1 cellular context compared by ENCODE assay signal in the genomic region with DNA sequence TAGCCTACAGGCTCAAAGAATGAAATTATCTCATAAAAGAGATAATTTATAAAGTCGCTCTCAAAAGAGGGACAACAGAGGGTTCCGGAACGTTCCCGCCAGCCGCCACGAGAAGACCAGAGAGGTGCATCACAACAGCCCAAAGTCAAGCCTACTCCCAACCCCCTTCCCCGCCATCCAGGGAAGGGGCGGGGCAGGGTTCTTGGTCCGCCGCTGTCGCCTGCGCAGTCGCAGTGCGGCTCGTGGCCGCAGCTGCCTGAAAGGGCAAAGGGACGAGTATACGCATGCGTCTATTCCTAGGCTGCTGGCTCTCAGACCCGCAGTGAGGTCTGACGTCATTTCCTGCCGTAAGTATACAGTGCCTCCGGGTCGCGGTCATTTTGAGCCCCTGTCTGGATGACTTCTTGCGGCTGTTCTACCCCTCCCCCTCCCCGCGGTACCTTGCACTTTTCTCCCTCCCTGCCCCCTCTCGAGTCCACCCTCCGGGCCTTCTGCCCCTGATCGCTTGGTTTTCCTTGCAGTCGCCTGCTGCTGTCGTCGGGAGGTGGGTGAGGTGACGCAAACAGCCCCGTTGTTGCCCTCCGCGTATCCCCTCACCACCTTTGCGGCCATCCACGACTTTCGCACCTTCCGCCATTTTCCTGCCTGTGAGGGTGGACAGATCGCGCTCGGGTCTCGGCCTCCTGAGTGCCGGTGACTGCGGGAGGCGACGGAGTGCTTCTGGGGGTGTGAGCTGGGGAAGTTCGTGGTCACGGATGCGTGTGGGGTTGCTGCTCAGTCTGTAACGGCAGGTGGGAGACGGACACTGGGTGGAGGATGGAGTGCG.
TF ChIP-seq lines count a peak whose summit lies in the region.

A gene with protein sequence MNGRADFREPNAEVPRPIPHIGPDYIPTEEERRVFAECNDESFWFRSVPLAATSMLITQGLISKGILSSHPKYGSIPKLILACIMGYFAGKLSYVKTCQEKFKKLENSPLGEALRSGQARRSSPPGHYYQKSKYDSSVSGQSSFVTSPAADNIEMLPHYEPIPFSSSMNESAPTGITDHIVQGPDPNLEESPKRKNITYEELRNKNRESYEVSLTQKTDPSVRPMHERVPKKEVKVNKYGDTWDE (plus strand): TSS at position 383 of the 826 bp plus-strand sequence. CDS start 1,537 bp downstream, outside the sequence.

TF ChIP-seq in HepG2, 621 proteins besides CTCF, POLR2A, EP300 and RAD21 (continued from another document):
- TF ChIP-seq, protein P1, sequence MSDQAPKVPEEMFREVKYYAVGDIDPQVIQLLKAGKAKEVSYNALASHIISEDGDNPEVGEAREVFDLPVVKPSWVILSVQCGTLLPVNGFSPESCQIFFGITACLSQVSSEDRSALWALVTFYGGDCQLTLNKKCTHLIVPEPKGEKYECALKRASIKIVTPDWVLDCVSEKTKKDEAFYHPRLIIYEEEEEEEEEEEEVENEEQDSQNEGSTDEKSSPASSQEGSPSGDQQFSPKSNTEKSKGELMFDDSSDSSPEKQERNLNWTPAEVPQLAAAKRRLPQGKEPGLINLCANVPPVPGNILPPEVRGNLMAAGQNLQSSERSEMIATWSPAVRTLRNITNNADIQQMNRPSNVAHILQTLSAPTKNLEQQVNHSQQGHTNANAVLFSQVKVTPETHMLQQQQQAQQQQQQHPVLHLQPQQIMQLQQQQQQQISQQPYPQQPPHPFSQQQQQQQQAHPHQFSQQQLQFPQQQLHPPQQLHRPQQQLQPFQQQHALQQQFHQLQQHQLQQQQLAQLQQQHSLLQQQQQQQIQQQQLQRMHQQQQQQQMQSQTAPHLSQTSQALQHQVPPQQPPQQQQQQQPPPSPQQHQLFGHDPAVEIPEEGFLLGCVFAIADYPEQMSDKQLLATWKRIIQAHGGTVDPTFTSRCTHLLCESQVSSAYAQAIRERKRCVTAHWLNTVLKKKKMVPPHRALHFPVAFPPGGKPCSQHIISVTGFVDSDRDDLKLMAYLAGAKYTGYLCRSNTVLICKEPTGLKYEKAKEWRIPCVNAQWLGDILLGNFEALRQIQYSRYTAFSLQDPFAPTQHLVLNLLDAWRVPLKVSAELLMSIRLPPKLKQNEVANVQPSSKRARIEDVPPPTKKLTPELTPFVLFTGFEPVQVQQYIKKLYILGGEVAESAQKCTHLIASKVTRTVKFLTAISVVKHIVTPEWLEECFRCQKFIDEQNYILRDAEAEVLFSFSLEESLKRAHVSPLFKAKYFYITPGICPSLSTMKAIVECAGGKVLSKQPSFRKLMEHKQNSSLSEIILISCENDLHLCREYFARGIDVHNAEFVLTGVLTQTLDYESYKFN (CRISPR knock-in tag; conservative IDR thresholded peaks at IDR 0.05) = peak; percentile 63
- TF ChIP-seq, protein P2, sequence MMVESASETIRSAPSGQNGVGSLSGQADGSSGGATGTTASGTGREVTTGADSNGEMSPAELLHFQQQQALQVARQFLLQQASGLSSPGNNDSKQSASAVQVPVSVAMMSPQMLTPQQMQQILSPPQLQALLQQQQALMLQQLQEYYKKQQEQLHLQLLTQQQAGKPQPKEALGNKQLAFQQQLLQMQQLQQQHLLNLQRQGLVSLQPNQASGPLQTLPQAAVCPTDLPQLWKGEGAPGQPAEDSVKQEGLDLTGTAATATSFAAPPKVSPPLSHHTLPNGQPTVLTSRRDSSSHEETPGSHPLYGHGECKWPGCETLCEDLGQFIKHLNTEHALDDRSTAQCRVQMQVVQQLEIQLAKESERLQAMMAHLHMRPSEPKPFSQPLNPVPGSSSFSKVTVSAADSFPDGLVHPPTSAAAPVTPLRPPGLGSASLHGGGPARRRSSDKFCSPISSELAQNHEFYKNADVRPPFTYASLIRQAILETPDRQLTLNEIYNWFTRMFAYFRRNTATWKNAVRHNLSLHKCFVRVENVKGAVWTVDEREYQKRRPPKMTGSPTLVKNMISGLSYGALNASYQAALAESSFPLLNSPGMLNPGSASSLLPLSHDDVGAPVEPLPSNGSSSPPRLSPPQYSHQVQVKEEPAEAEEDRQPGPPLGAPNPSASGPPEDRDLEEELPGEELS (CRISPR knock-in tag; IDR thresholded peaks at IDR 0.05) = 0 out of 2 replicates have a peak, but pooled peaks have one; percentile 28
- peak; percentile 81 for TF ChIP-seq HNRNPLL (IDR thresholded peaks at IDR 0.05; ENCODE audit: low read depth, low read length, poor library complexity, severe bottlenecking)
- TF ChIP-seq, protein P3, sequence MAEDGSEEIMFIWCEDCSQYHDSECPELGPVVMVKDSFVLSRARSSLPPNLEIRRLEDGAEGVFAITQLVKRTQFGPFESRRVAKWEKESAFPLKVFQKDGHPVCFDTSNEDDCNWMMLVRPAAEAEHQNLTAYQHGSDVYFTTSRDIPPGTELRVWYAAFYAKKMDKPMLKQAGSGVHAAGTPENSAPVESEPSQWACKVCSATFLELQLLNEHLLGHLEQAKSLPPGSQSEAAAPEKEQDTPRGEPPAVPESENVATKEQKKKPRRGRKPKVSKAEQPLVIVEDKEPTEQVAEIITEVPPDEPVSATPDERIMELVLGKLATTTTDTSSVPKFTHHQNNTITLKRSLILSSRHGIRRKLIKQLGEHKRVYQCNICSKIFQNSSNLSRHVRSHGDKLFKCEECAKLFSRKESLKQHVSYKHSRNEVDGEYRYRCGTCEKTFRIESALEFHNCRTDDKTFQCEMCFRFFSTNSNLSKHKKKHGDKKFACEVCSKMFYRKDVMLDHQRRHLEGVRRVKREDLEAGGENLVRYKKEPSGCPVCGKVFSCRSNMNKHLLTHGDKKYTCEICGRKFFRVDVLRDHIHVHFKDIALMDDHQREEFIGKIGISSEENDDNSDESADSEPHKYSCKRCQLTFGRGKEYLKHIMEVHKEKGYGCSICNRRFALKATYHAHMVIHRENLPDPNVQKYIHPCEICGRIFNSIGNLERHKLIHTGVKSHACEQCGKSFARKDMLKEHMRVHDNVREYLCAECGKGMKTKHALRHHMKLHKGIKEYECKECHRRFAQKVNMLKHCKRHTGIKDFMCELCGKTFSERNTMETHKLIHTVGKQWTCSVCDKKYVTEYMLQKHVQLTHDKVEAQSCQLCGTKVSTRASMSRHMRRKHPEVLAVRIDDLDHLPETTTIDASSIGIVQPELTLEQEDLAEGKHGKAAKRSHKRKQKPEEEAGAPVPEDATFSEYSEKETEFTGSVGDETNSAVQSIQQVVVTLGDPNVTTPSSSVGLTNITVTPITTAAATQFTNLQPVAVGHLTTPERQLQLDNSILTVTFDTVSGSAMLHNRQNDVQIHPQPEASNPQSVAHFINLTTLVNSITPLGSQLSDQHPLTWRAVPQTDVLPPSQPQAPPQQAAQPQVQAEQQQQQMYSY (CRISPR knock-in tag; IDR thresholded peaks at IDR 0.05) = no peak
- 0 out of 2 replicates have a peak, but pooled peaks have one; percentile 35 for TF ChIP-seq CHCHD3 (CRISPR knock-in tag; IDR thresholded peaks at IDR 0.05)
- TF ChIP-seq STAG1 (CRISPR knock-in tag; IDR thresholded peaks at IDR 0.05) = no peak
- TF ChIP-seq BORCS8-MEF2B (CRISPR knock-in tag; IDR thresholded peaks at IDR 0.05) = peak; percentile 64; the same call in 1 of the 2 replicates
- TF ChIP-seq, protein P4, sequence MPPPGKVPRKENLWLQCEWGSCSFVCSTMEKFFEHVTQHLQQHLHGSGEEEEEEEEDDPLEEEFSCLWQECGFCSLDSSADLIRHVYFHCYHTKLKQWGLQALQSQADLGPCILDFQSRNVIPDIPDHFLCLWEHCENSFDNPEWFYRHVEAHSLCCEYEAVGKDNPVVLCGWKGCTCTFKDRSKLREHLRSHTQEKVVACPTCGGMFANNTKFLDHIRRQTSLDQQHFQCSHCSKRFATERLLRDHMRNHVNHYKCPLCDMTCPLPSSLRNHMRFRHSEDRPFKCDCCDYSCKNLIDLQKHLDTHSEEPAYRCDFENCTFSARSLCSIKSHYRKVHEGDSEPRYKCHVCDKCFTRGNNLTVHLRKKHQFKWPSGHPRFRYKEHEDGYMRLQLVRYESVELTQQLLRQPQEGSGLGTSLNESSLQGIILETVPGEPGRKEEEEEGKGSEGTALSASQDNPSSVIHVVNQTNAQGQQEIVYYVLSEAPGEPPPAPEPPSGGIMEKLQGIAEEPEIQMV (CRISPR knock-in tag; IDR thresholded peaks at IDR 0.05; ENCODE audit: low read depth) = peak; percentile 31; the same call in 1 of the 2 replicates
- 0 out of 2 replicates have a peak, but pooled peaks have one; percentile 69 for TF ChIP-seq ZNF746 (CRISPR knock-in tag; IDR thresholded peaks at IDR 0.05)
- TF ChIP-seq, protein P5, sequence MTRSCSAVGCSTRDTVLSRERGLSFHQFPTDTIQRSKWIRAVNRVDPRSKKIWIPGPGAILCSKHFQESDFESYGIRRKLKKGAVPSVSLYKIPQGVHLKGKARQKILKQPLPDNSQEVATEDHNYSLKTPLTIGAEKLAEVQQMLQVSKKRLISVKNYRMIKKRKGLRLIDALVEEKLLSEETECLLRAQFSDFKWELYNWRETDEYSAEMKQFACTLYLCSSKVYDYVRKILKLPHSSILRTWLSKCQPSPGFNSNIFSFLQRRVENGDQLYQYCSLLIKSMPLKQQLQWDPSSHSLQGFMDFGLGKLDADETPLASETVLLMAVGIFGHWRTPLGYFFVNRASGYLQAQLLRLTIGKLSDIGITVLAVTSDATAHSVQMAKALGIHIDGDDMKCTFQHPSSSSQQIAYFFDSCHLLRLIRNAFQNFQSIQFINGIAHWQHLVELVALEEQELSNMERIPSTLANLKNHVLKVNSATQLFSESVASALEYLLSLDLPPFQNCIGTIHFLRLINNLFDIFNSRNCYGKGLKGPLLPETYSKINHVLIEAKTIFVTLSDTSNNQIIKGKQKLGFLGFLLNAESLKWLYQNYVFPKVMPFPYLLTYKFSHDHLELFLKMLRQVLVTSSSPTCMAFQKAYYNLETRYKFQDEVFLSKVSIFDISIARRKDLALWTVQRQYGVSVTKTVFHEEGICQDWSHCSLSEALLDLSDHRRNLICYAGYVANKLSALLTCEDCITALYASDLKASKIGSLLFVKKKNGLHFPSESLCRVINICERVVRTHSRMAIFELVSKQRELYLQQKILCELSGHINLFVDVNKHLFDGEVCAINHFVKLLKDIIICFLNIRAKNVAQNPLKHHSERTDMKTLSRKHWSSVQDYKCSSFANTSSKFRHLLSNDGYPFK (CRISPR knock-in tag; IDR thresholded peaks at IDR 0.05; ENCODE audit: borderline replicate concordance) = peak; percentile 81; the same call in 1 of the 2 replicates
- no peak for TF ChIP-seq ERF (CRISPR knock-in tag; IDR thresholded peaks at IDR 0.05)
- TF ChIP-seq, protein P6, sequence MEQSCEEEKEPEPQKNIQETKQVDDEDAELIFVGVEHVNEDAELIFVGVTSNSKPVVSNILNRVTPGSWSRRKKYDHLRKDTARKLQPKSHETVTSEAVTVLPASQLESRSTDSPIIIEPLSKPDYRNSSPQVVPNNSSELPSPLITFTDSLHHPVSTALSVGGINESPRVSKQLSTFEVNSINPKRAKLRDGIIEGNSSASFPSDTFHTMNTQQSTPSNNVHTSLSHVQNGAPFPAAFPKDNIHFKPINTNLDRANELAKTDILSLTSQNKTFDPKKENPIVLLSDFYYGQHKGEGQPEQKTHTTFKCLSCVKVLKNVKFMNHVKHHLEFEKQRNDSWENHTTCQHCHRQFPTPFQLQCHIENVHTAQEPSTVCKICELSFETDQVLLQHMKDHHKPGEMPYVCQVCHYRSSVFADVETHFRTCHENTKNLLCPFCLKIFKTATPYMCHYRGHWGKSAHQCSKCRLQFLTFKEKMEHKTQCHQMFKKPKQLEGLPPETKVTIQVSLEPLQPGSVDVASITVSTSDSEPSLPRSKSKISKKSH (CRISPR knock-in tag; IDR thresholded peaks at IDR 0.05; ENCODE audit: borderline replicate concordance) = 0 out of 2 replicates have a peak, but pooled peaks have one; percentile 22
- no peak for TF ChIP-seq SMARCC2 (IDR thresholded peaks at IDR 0.05)
- TF ChIP-seq MEIS2 (CRISPR knock-in tag; IDR thresholded peaks at IDR 0.05) = no peak
- TF ChIP-seq POGZ (CRISPR knock-in tag; IDR thresholded peaks at IDR 0.05) = peak; percentile 63; the same call in 1 of the 2 replicates
- peak; percentile 33; the same call in 1 of the 2 replicates for TF ChIP-seq NCOR1 (IDR thresholded peaks at IDR 0.05; ENCODE audit: borderline replicate concordance, low read length)
- 0 out of 2 replicates have a peak, but pooled peaks have one; percentile 34 for TF ChIP-seq ZNF556 (CRISPR knock-in tag; IDR thresholded peaks at IDR 0.05; ENCODE audit: borderline replicate concordance)
- peak; percentile 41; the same call in 1 of the 2 replicates for TF ChIP-seq SMAD1 (CRISPR knock-in tag; IDR thresholded peaks at IDR 0.05; ENCODE audit: borderline replicate concordance, low read depth)
- peak; percentile 60; the same call in 1 of the 2 replicates for TF ChIP-seq KDM5A (IDR thresholded peaks at IDR 0.05; ENCODE audit: borderline replicate concordance, low read length)
